In genomic region chr11:108224908-108225786, GRCh38 we compare ENCODE assay signal across 1 cellular context.
TF ChIP-seq lines count a peak whose summit lies in the region.

No MANE protein-coding gene starts in this region.

TF ChIP-seq in GM23338, 12 proteins besides CTCF, POLR2A, EP300 and RAD21:
- TF ChIP-seq, protein P1, sequence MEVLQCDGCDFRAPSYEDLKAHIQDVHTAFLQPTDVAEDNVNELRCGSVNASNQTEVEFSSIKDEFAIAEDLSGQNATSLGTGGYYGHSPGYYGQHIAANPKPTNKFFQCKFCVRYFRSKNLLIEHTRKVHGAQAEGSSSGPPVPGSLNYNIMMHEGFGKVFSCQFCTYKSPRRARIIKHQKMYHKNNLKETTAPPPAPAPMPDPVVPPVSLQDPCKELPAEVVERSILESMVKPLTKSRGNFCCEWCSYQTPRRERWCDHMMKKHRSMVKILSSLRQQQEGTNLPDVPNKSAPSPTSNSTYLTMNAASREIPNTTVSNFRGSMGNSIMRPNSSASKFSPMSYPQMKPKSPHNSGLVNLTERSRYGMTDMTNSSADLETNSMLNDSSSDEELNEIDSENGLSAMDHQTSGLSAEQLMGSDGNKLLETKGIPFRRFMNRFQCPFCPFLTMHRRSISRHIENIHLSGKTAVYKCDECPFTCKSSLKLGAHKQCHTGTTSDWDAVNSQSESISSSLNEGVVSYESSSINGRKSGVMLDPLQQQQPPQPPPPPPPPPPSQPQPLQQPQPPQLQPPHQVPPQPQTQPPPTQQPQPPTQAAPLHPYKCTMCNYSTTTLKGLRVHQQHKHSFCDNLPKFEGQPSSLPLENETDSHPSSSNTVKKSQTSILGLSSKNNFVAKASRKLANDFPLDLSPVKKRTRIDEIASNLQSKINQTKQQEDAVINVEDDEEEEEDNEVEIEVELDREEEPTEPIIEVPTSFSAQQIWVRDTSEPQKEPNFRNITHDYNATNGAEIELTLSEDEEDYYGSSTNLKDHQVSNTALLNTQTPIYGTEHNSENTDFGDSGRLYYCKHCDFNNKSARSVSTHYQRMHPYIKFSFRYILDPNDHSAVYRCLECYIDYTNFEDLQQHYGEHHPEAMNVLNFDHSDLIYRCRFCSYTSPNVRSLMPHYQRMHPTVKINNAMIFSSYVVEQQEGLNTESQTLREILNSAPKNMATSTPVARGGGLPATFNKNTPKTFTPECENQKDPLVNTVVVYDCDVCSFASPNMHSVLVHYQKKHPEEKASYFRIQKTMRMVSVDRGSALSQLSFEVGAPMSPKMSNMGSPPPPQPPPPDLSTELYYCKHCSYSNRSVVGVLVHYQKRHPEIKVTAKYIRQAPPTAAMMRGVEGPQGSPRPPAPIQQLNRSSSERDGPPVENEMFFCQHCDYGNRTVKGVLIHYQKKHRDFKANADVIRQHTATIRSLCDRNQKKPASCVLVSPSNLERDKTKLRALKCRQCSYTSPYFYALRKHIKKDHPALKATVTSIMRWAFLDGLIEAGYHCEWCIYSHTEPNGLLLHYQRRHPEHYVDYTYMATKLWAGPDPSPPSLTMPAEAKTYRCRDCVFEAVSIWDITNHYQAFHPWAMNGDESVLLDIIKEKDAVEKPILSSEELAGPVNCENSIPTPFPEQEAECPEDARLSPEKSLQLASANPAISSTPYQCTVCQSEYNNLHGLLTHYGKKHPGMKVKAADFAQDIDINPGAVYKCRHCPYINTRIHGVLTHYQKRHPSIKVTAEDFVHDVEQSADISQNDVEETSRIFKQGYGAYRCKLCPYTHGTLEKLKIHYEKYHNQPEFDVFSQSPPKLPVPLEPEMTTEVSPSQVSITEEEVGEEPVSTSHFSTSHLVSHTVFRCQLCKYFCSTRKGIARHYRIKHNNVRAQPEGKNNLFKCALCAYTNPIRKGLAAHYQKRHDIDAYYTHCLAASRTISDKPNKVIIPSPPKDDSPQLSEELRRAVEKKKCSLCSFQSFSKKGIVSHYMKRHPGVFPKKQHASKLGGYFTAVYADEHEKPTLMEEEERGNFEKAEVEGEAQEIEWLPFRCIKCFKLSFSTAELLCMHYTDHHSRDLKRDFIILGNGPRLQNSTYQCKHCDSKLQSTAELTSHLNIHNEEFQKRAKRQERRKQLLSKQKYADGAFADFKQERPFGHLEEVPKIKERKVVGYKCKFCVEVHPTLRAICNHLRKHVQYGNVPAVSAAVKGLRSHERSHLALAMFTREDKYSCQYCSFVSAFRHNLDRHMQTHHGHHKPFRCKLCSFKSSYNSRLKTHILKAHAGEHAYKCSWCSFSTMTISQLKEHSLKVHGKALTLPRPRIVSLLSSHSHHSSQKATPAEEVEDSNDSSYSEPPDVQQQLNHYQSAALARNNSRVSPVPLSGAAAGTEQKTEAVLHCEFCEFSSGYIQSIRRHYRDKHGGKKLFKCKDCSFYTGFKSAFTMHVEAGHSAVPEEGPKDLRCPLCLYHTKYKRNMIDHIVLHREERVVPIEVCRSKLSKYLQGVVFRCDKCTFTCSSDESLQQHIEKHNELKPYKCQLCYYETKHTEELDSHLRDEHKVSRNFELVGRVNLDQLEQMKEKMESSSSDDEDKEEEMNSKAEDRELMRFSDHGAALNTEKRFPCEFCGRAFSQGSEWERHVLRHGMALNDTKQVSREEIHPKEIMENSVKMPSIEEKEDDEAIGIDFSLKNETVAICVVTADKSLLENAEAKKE (CRISPR knock-in tag; IDR thresholded peaks at IDR 0.05): no peak
- TF ChIP-seq EZH2 (IDR thresholded peaks at IDR 0.05; ENCODE audit: low read depth, unreplicated experiment): no peak
- no peak for TF ChIP-seq STAT1 (IDR thresholded peaks at IDR 0.05; ENCODE audit: unreplicated experiment)
- TF ChIP-seq POLR2AphosphoS5 (IDR thresholded peaks at IDR 0.05; ENCODE audit: low read depth): no peak
- no peak for TF ChIP-seq EZH2phosphoT487 (IDR thresholded peaks at IDR 0.05; ENCODE audit: unreplicated experiment)
